ENCODE assay signal across 9 cellular contexts in genomic region chr15:98776607-98777281, GRCh38.
A peak's percentile ranks its signal among the peaks of the same experiment; 100 is the strongest.
DNase-seq lines count a peak whose midpoint lies in the region; ATAC-seq and TF ChIP-seq lines count a peak whose summit lies in the region.
"Had no signal": no experiment of that assay in that cellular context is flagged by ENCODE, and none has a peak within 500 bp of the region (broad histone marks: within the 10 kb centered on the region; RNA-seq: fewer than 3 reads in every experiment).

No MANE protein-coding gene starts in this region.

- peak overlapping the region; percentile 53 for H2AFZ ChIP-seq in Loucy (ENCODE audit: low read length)

- H4K20me1 ChIP-seq in BLaER1 treated with 17β-estradiol and CSF1 and Interleukin-3, amounts not matched to agents 10 nM and 100 nM = peaks cover 71 to 100% (median 99%) of the 10 kb centered on the region in 11 experiments
- no peaks in the 10 kb centered on the region for H4K20me1 ChIP-seq in Loucy (ENCODE audit: insufficient read depth, low read length, poor library complexity, severe bottlenecking)

- H3K9me3 Mint-ChIP-seq in brain = no peaks in the 10 kb centered on the region
- H3K9me3 Mint-ChIP-seq in nephron = no peaks in the 10 kb centered on the region

- H3K4me1 ChIP-seq in BLaER1 treated with 17β-estradiol and CSF1 and Interleukin-3, amounts not matched to agents 10 nM and 100 nM = peaks cover 58 to 82% (median 75%) of the 10 kb centered on the region in 10 experiments
- H3K4me1 ChIP-seq in Loucy (ENCODE audit: insufficient read depth, low read length, poor library complexity, severe bottlenecking) = peaks cover 57% of the 10 kb centered on the region

- H3K27ac ChIP-seq in BLaER1 treated with 17β-estradiol and CSF1 and Interleukin-3, amounts not matched to agents 10 nM and 100 nM = peak overlapping the region in 10 of 11 experiments; percentile 9 to 77 (median 70); a peak in 19 of 22 replicates

- peak; percentile 53 for ATAC-seq in GM19468 (IDR thresholded peaks at IDR 0.05; ENCODE audit: extremely low read depth, unreplicated experiment)
- ATAC-seq in HG03439 (IDR thresholded peaks at IDR 0.05; ENCODE audit: unreplicated experiment) = no peak

- peaks cover 21% of the 10 kb centered on the region for H3K36me3 Mint-ChIP-seq in brain
- H3K36me3 Mint-ChIP-seq in nephron (ENCODE audit: low read depth) = no peaks in the 10 kb centered on the region

- peaks cover 0 to 5% (median 0%) of the 10 kb centered on the region in 11 experiments; a peak in 3 of 22 replicates for H3K36me3 ChIP-seq in BLaER1 treated with 17β-estradiol and CSF1 and Interleukin-3, amounts not matched to agents 10 nM and 100 nM
- H3K36me3 ChIP-seq in Loucy (ENCODE audit: insufficient read depth, low read length) = no peaks in the 10 kb centered on the region
- H3K36me3 ChIP-seq: HAP-1 had no signal

- H3K27me3 ChIP-seq in BLaER1 treated with 17β-estradiol and CSF1 and Interleukin-3, amounts not matched to agents 10 nM and 100 nM = no peaks in the 10 kb centered on the region
- no peaks in the 10 kb centered on the region for H3K27me3 ChIP-seq in Loucy (ENCODE audit: insufficient read depth, low read length, poor library complexity, severe bottlenecking)

- H3K4me1 Mint-ChIP-seq in brain (peaks cover 59% of the 10 kb centered on the region), nephron (peaks cover 42% of the 10 kb centered on the region)

- H3K9ac ChIP-seq in BLaER1 treated with 17β-estradiol and CSF1 and Interleukin-3, amounts not matched to agents 10 nM and 100 nM = peak overlapping the region; percentile 17 to 73 (median 64); a peak in 21 of 22 replicates
- H3K9ac ChIP-seq in Loucy (ENCODE audit: low read depth, low read length, poor library complexity, severe bottlenecking) = peak overlapping the region; percentile 69

- no peaks in the 10 kb centered on the region for H3K9me3 ChIP-seq in BLaER1 treated with 17β-estradiol and CSF1 and Interleukin-3, amounts not matched to agents 10 nM and 100 nM (replicated peaks in 1 of 11)
- no peaks in the 10 kb centered on the region for H3K9me3 ChIP-seq in Loucy (ENCODE audit: insufficient read depth, low read depth, low read length)
- H3K9me3 ChIP-seq: HAP-1 had no signal

- no peak for DNase-seq in medulla oblongata (ENCODE audit: extremely low spot score)
- DNase-seq in activated effector memory CD4-positive, alpha-beta T cell treated with anti-CD3 and anti-CD28 coated beads, Interleukin-2, amount 50 U/mL, for 16 hours = no peak

- H3K27me3 Mint-ChIP-seq in brain (no peaks in the 10 kb centered on the region), nephron (ENCODE audit: low read depth) (no peaks in the 10 kb centered on the region)

- H3K9me2 ChIP-seq in Loucy (replicated peaks; ENCODE audit: low read depth, low read length) = no peaks in the 10 kb centered on the region

- peak overlapping the region in 2 of 5 experiments; percentile 6 to 27 for H3K4me3 Mint-ChIP-seq in brain
- peak overlapping the region in 1 of 3 experiments; percentile 53 for H3K4me3 Mint-ChIP-seq in nephron

- peaks cover 10% of the 10 kb centered on the region for H3F3A ChIP-seq in Loucy (ENCODE audit: low read depth)

- peak overlapping the region in 3 of 5 experiments; percentile 60 to 94 (median 66) for H3K27ac Mint-ChIP-seq in brain
- H3K27ac Mint-ChIP-seq in nephron = peak overlapping the region; percentile 76 to 99 (median 92)

- peak overlapping the region; percentile 71 to 98 (median 89) for H3K4me2 ChIP-seq in BLaER1 treated with 17β-estradiol and CSF1 and Interleukin-3, amounts not matched to agents 10 nM and 100 nM
- peak overlapping the region; percentile 90 for H3K4me2 ChIP-seq in Loucy (ENCODE audit: low read depth, low read length, poor library complexity, severe bottlenecking)

- peak overlapping the region in 6 of 10 experiments; percentile 17 to 39 (median 32); a peak in 7 of 20 replicates for H3K4me3 ChIP-seq in BLaER1 treated with 17β-estradiol and CSF1 and Interleukin-3, amounts not matched to agents 10 nM and 100 nM
- peak overlapping the region; percentile 71 for H3K4me3 ChIP-seq in Loucy (ENCODE audit: low read length, poor library complexity, severe bottlenecking)
- H3K4me3 ChIP-seq: HAP-1 had no signal

- TF ChIP-seq CTCF in Loucy (conservative IDR thresholded peaks at IDR 0.05; ENCODE audit: low read length) = no peak
- TF ChIP-seq CTCF in brain (conservative IDR thresholded peaks at IDR 0.05) = no peak
- TF ChIP-seq CTCF in nephron (IDR thresholded peaks at IDR 0.05; ENCODE audit: unreplicated experiment in 3 of 3) = no peak

- peaks cover 74% of the 10 kb centered on the region for H3K79me2 ChIP-seq in Loucy (ENCODE audit: insufficient read depth, low read length)
